In genomic region chr2:150485871-150486538, GRCh38 we compare ENCODE assay signal across 8 cellular contexts. TPM values are rescaled to one million over a fixed set of nuclear protein-coding genes. Genes with fewer than 3 reads are reported as not detected.
A peak's percentile ranks its signal among the peaks of the same experiment; 100 is the strongest.
DNase-seq lines count a peak whose midpoint lies in the region; ATAC-seq lines count a peak whose summit lies in the region.
"Had no signal": no experiment of that assay in that cellular context is flagged by ENCODE, and none has a peak within 500 bp of the region (broad histone marks: within the 10 kb centered on the region; RNA-seq: fewer than 3 reads in every experiment).

No MANE protein-coding gene starts in this region.

- no peak overlapping the region for H3K27ac Mint-ChIP-seq in stimulated activated naive CD8-positive, alpha-beta T cell treated with anti-CD3 and anti-CD28 coated beads, Interleukin-15, amount 100 ng/mL, for 72 hours

- peaks cover 23% of the 10 kb centered on the region for H3K4me1 Mint-ChIP-seq in stimulated activated naive CD8-positive, alpha-beta T cell treated with anti-CD3 and anti-CD28 coated beads, Interleukin-15, amount 100 ng/mL, for 72 hours

- ATAC-seq in stimulated activated naive CD8-positive, alpha-beta T cell treated with anti-CD3 and anti-CD28 coated beads, Interleukin-15, amount 100 ng/mL, for 72 hours = peak; percentile 27
- no peak for ATAC-seq in GM21529 (IDR thresholded peaks at IDR 0.05; ENCODE audit: unreplicated experiment)

- H3K27ac ChIP-seq in caudate nucleus (ENCODE audit: low read depth, low read length) = peak overlapping the region; percentile 72

- H3K4me3 Mint-ChIP-seq in stimulated activated naive CD8-positive, alpha-beta T cell treated with anti-CD3 and anti-CD28 coated beads, Interleukin-15, amount 100 ng/mL, for 72 hours = peak overlapping the region; percentile 27 to 66

- peaks cover 60% of the 10 kb centered on the region for H3K27me3 Mint-ChIP-seq in stimulated activated naive CD8-positive, alpha-beta T cell treated with anti-CD3 and anti-CD28 coated beads, Interleukin-15, amount 100 ng/mL, for 72 hours

- no peaks in the 10 kb centered on the region for H3K9me3 Mint-ChIP-seq in stimulated activated naive CD8-positive, alpha-beta T cell treated with anti-CD3 and anti-CD28 coated beads, Interleukin-15, amount 100 ng/mL, for 72 hours

- peak; percentile 67 for DNase-seq in H4 (ENCODE audit: low spot score)
- DNase-seq in NCI-H446 (lab: John Stamatoyannopoulos, UW) = peak; percentile 8 to 60
- DNase-seq in caudate nucleus (lab: John Stamatoyannopoulos, UW) = peak in 46 of 61 donors; percentile 4 to 69 (median 40)
- DNase-seq in kidney glomerular epithelial cell (lab: John Stamatoyannopoulos, UW) = peak; percentile 79
- no peak for DNase-seq in stimulated activated naive CD8-positive, alpha-beta T cell treated with anti-CD3 and anti-CD28 coated beads, Interleukin-15, amount 100 ng/mL, for 72 hours
- no peak for DNase-seq in activated CD4-positive, alpha-beta T cell treated with anti-CD3 and anti-CD28 coated beads, Interleukin-2, amount 50 U/mL, for 4 hours

RNA-seq across cellular contexts. Expression of gene RND3, which starts 1.5 kb away (rescaled TPM):
- 51.7 and 56.7 TPM in 2 replicates for total RNA-seq in H4 (2014; rRNA removed; shearing (Covaris generic))
- total RNA-seq: T-helper 2 cell treated with Interferon-gamma antibody and Interleukin-4, amounts not matched to agents 100 ng/mL and 5 ng/mL, for 36 hours had no signal

Comparison
In these comparisons a context has a peak if more than half of its experiments do, and no peak if none do; other contexts are left out.
1. DNase-seq: peak in H4 (single experiment), NCI-H446 (2 of 2), caudate nucleus (46 of 61) and kidney glomerular epithelial cell (single experiment); none in stimulated activated naive CD8-positive, alpha-beta T cell treated with anti-CD3 and anti-CD28 coated beads, Interleukin-15, amount 100 ng/mL, for 72 hours (0 of 2) and activated CD4-positive, alpha-beta T cell treated with anti-CD3 and anti-CD28 coated beads, Interleukin-2, amount 50 U/mL, for 4 hours (0 of 2).